Comparison of ENCODE assay signal across 8 cellular contexts in genomic region chr12:66301944-66302826, GRCh38. TPM values are rescaled to one million over a fixed set of nuclear protein-coding genes. Genes with fewer than 3 reads are reported as not detected.
DNase-seq lines count a peak whose midpoint lies in the region; ATAC-seq and TF ChIP-seq lines count a peak whose summit lies in the region.

Gene HELB, plus strand, starts transcription at chr12:66302493. Its CDS starts 111 bp downstream, at chr12:66302604.

- peak; percentile 95 for ATAC-seq in GM18498 (IDR thresholded peaks at IDR 0.05; ENCODE audit: unreplicated experiment)
- peak; percentile 92 for ATAC-seq in HG02885 (IDR thresholded peaks at IDR 0.05; ENCODE audit: poor library complexity, unreplicated experiment)
- ATAC-seq in left cardiac atrium: peak; percentile 99 to 100
- ATAC-seq in upper lobe of left lung (ENCODE audit: low FRiP score in 2 of 2): peak; percentile 99 to 100

- TF ChIP-seq CTCF in upper lobe of left lung (IDR thresholded peaks at IDR 0.05): peak in 1 of 6 experiments; percentile 11

- TF ChIP-seq EP300 in upper lobe of left lung (IDR thresholded peaks at IDR 0.05): peak in 2 of 4 donors; percentile 34 to 82

- peaks cover 15 to 26% (median 19%) of the 10 kb centered on the region in 4 donors for H3K4me1 ChIP-seq in upper lobe of left lung

- WGBS in upper lobe of left lung, 2 donors: 0 to 1% methylated on average over 26 to 42 of the region's 45 CpGs

- peak within 1 kb of the TSS; percentile 72 to 88 (median 84) for H3K27ac ChIP-seq in upper lobe of left lung

- intact Hi-C loops in T-helper 1 cell treated with Interleukin-12 subunit alpha and Interleukin-12 subunit beta and Interleukin-4 antibody, amounts not matched to agents 30 ng/mL and 1 ng/mL, for 36 hours (cut with micrococcal nuclease): loop anchor here (1.0 to 10.0 kb wide), 15 partner anchors 12 to 1895 kb away; partner anchors contain the start of genes GNS, IRAK3, LEMD3 and LLPH
- intact Hi-C loops in left cardiac atrium (cut with DNase I): loop anchor here in 1 of 2 donors (10.0 kb wide), 1 partner anchor 137 kb away; the partner anchor contains the start of gene TMBIM4
- intact Hi-C loops in posterior cingulate gyrus (cut with DNase I): loop anchor here (5.0 kb wide), 1 partner anchor 135 kb away; the partner anchor contains the start of gene TMBIM4

- H3K27me3 ChIP-seq in upper lobe of left lung: no peaks in the 10 kb centered on the region

- peak within 1 kb of the TSS; percentile 58 to 76 (median 65) for H3K4me3 ChIP-seq in upper lobe of left lung

- DNase-seq in NCI-H1694 (lab: John Stamatoyannopoulos, UW): peak; percentile 85
- DNase-seq in amniotic epithelial cell (ENCODE audit: low read depth): peak; percentile 94
- peak; percentile 99 for DNase-seq in left cardiac atrium
- DNase-seq in posterior cingulate gyrus: peak; percentile 86 to 98 (median 92)
- DNase-seq in upper lobe of left lung: peak; percentile 96 to 99

- no peaks in the 10 kb centered on the region for H3K36me3 ChIP-seq in upper lobe of left lung

- TF ChIP-seq POLR2A in upper lobe of left lung (IDR thresholded peaks at IDR 0.05): peak in 2 of 4 donors; percentile 64 to 83

- H3K9me3 ChIP-seq in upper lobe of left lung: no peaks in the 10 kb centered on the region

RNA-seq across cellular contexts. Expression of gene HELB, which starts in this region (rescaled TPM):
- total RNA-seq in T-helper 1 cell treated with Interleukin-12 subunit alpha and Interleukin-12 subunit beta and Interleukin-4 antibody, amounts not matched to agents 30 ng/mL and 1 ng/mL, for 36 hours: 58.0 and 59.5 TPM in 2 replicates
- 1 to 10 TPM; 1.4 to 2.2 TPM for total RNA-seq in left cardiac atrium
- 10 to 100 TPM in 2 of 6 donors, 1 to 10 TPM in 4; 2.0 to 16.4 (median 4.3) TPM for total RNA-seq in upper lobe of left lung

Comparison
In these comparisons a context has a peak if more than half of its experiments do, and no peak if none do; other contexts are left out.
1. Peak in every context shown above with its lines: DNase-seq, ATAC-seq, H3K4me3 ChIP-seq and H3K27ac ChIP-seq.